In the genomic region with DNA sequence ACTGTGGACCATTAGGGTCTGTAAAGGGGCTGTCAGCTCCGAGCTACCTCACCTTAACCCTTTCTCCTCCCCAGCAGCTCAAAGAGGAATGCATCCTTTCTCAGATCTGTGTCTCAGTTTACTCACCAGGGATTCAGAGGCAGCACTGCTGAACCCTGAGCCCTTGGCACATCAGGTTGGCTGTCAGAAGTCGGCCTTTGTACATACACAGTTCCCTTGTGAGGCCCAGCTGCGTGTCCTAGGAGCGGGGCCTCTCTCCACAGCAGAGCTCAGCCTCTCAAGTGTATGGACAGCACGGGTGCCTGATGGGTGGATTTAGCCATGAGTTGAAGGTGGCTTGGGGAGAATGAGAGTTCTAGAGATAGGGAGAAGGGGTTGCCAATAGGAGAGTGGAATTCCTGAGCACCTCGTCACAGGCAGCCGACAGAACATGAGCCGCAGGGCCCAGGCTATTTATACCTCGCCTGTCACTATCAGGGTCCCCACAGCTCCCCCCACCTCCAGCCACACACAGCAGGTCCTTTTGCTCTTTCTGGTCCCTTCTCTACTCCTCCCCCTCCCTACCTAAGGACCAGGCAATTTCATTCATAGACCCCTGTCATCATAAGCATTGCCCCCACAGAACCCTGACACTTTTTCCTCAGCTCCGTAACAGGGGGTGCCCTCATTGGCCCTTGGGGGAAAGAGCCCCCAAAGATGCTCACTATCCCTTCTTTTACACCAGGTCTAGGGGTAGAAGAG, we compare ENCODE assay signal across 14 cellular contexts. TPM values are rescaled to one million over a fixed set of nuclear protein-coding genes. Genes with fewer than 3 reads are reported as not detected.
DNase-seq lines count a peak whose midpoint lies in the region; ATAC-seq and TF ChIP-seq lines count a peak whose summit lies in the region.
"Had no signal": no experiment of that assay in that cellular context is flagged by ENCODE, and none has a peak within 500 bp of the region (broad histone marks: within the 10 kb centered on the region; RNA-seq: fewer than 3 reads in every experiment).

No MANE protein-coding gene starts in this region.

- peak overlapping the region; percentile 42 for H3K27ac ChIP-seq in trophoblast cell (ENCODE audit: low read depth, low read length)
- H3K27ac ChIP-seq in testis: no peak overlapping the region

- peak overlapping the region; percentile 3 for H3K4ac ChIP-seq in trophoblast cell (ENCODE audit: low read depth, low read length)

- H3K9me3 ChIP-seq in trophoblast cell (ENCODE audit: insufficient read depth, low read depth, low read length) (peaks cover 3% of the 10 kb centered on the region), testis (no peaks in the 10 kb centered on the region)

- H3K14ac ChIP-seq in trophoblast cell (ENCODE audit: low read length): peak overlapping the region; percentile 42

- peak overlapping the region; percentile 6 for H3K18ac ChIP-seq in trophoblast cell (ENCODE audit: low read length)

- H4K8ac ChIP-seq in trophoblast cell (ENCODE audit: low read depth, low read length): peak overlapping the region; percentile 15

- WGBS in trophoblast cell (ENCODE audit: extremely low coverage, insufficient coverage, insufficient read length): no CpG with 5 or more reads among the region's 10 CpGs
- 83 to 85% methylated on average over 10 of the region's 10 CpGs for WGBS in testis, 2 donors

- peak overlapping the region; percentile 29 for H3K4me2 ChIP-seq in trophoblast cell (ENCODE audit: low read length)

- peak overlapping the region; percentile 34 for H2BK120ac ChIP-seq in trophoblast cell (ENCODE audit: insufficient read depth, low read length, poor library complexity)

- H3K36me3 ChIP-seq in trophoblast cell (ENCODE audit: control insufficient read depth in 1 of 2, insufficient read depth in 2 of 2, low read length in 2 of 2): no peaks in the 10 kb centered on the region
- no peaks in the 10 kb centered on the region for H3K36me3 ChIP-seq in testis (ENCODE audit: low read depth, missing control alignments)

- no peak overlapping the region for H4K12ac ChIP-seq in trophoblast cell (ENCODE audit: low read depth, low read length)

- no peak overlapping the region for H3K23ac ChIP-seq in trophoblast cell (ENCODE audit: low read length)

- H2BK5ac ChIP-seq in trophoblast cell (ENCODE audit: low read depth, low read length, poor library complexity): peak overlapping the region; percentile 19

- H4K91ac ChIP-seq in trophoblast cell (ENCODE audit: low read depth, low read length): peak overlapping the region; percentile 22

- intact Hi-C loops in testis (cut with DNase I; ENCODE audit: low total_unique reads): no loop called here

- H3K27me3 ChIP-seq in trophoblast cell (ENCODE audit: insufficient read depth, low read length) (no peaks in the 10 kb centered on the region), testis (no peaks in the 10 kb centered on the region)

- no peak overlapping the region for H2AFZ ChIP-seq in trophoblast cell (ENCODE audit: insufficient read depth, low read length, poor library complexity)

- peak overlapping the region; percentile 45 for H2AK5ac ChIP-seq in trophoblast cell (ENCODE audit: low read length)

- no peak overlapping the region for H3K4me3 ChIP-seq in fibroblast of villous mesenchyme (ENCODE audit: low read depth, low read length)
- no peak overlapping the region for H3K4me3 ChIP-seq in trophoblast cell (ENCODE audit: low read depth, low read length)
- no peak overlapping the region for H3K4me3 ChIP-seq in testis

- no peak for TF ChIP-seq POLR2A in testis (IDR thresholded peaks at IDR 0.05)

- ATAC-seq in SK-N-SH treated with all-trans-retinoic acid at 6 μM for 48 hours (peak; percentile 50), GM21367 (IDR thresholded peaks at IDR 0.05; ENCODE audit: unreplicated experiment) (no peak)
- ATAC-seq: stimulated activated memory B cell treated with anti-CD40 and anti-IgM and Interleukin-4, amounts not matched to agents 10 μg/mL and 1 μg/mL and 100 μg/mL, for 72 hours had no signal

- TF ChIP-seq CTCF in fibroblast of villous mesenchyme (IDR thresholded peaks at IDR 0.05; ENCODE audit: insufficient read depth, low read depth, low read length) (no peak), GM20000 (IDR thresholded peaks at IDR 0.05; ENCODE audit: extremely low read depth, missing control alignments) (no peak), testis (IDR thresholded peaks at IDR 0.05) (no peak)

- no peak overlapping the region for H3K9ac ChIP-seq in trophoblast cell (ENCODE audit: low read length)

- DNase-seq in Daoy (ENCODE audit: low read depth) (peak; percentile 91), fibroblast of villous mesenchyme (ENCODE audit: low read depth) (peak; percentile 64), trophoblast cell (peak in 1 of 2 donors; percentile 23), GM20000 (ENCODE audit: low spot score) (no peak), testis (no peak), NCI-H1436 treated with DMSO at 0.1 percent for 48 hours (lab: John Stamatoyannopoulos, UW) (no peak)
- DNase-seq: activated naive CD8-positive, alpha-beta T cell treated with anti-CD3 and anti-CD28 coated beads for 36 hours; CD4-positive, CD25-positive, alpha-beta regulatory T cell; KBM-7 had no signal

- H3K79me1 ChIP-seq in trophoblast cell (ENCODE audit: low read length): peaks cover 46% of the 10 kb centered on the region

- H2BK12ac ChIP-seq in trophoblast cell (ENCODE audit: low read length): peak overlapping the region; percentile 58

- peaks cover 14% of the 10 kb centered on the region for H3K79me2 ChIP-seq in trophoblast cell (ENCODE audit: control insufficient read depth, insufficient read depth, low read length, poor library complexity)

- H3K4me1 ChIP-seq in trophoblast cell (ENCODE audit: control insufficient read depth in 1 of 2, insufficient read depth in 2 of 2, low read length in 2 of 2): peaks cover 32 to 38% of the 10 kb centered on the region in 2 experiments
- peaks cover 22% of the 10 kb centered on the region for H3K4me1 ChIP-seq in testis

TF ChIP-seq in SK-N-SH treated with all-trans-retinoic acid at 6 μM for 48 hours, 23 proteins besides CTCF, POLR2A, EP300 and RAD21 (continues in another document):
- TF ChIP-seq RARB (CRISPR knock-in tag; IDR thresholded peaks at IDR 0.05): no peak
- TF ChIP-seq ZFP3 (CRISPR knock-in tag; IDR thresholded peaks at IDR 0.05): no peak
- TF ChIP-seq PATZ1 (CRISPR knock-in tag; IDR thresholded peaks at IDR 0.05; ENCODE audit: borderline replicate concordance): no peak
- TF ChIP-seq TSHZ2 (CRISPR knock-in tag; IDR thresholded peaks at IDR 0.05): no peak

RNA-seq across cellular contexts. Expression of gene FLNC, which starts 2.1 kb away (rescaled TPM):
- 67.5 and 81.1 TPM in 2 replicates for total RNA-seq in Daoy (2014; rRNA removed; shearing (Covaris generic))
- total RNA-seq in fibroblast of villous mesenchyme (185 and 202 TPM in 2 replicates), testis (10 to 100 TPM in 1 of 2 donors, 1 to 10 TPM in 1; 8.8 to 14.4 TPM)
- polyA plus RNA-seq in trophoblast cell (2013): 81.4 and 85.6 TPM in 2 replicates
- polyA plus RNA-seq in testis (ENCODE audit: insufficient read depth, low read depth, low replicate concordance): 21.4 TPM
- total RNA-seq: CD4-positive, CD25-positive, alpha-beta regulatory T cell had no signal
- polyA plus RNA-seq: CD4-positive, CD25-positive, alpha-beta regulatory T cell had no signal

RNA-seq across cellular contexts. Expression of gene ATP6V1F, which starts 34.5 kb away (rescaled TPM):
- 103 and 130 TPM in 2 replicates for total RNA-seq in Daoy (2014; rRNA removed; shearing (Covaris generic))
- 73.1 and 82.5 TPM in 2 replicates for total RNA-seq in fibroblast of villous mesenchyme
- polyA plus RNA-seq in trophoblast cell (2013): 282 and 295 TPM in 2 replicates
- 100 to 1,000 TPM; 133 to 166 TPM for total RNA-seq in testis
- polyA plus RNA-seq in testis (ENCODE audit: insufficient read depth, low read depth, low replicate concordance): 414 TPM

RNA-seq across cellular contexts. Expression of gene CCDC136, which starts 36.4 kb away (rescaled TPM):
- total RNA-seq in Daoy (2014; rRNA removed; shearing (Covaris generic)): 7.7 and 8.9 TPM in 2 replicates
- total RNA-seq in fibroblast of villous mesenchyme: 9.9 and 10.6 TPM in 2 replicates
- polyA plus RNA-seq in trophoblast cell (2013): 3.2 and 3.6 TPM in 2 replicates
- total RNA-seq in testis: 100 to 1,000 TPM; 265 to 553 TPM
- 564 TPM for polyA plus RNA-seq in testis (ENCODE audit: insufficient read depth, low read depth, low replicate concordance)

RNA-seq across cellular contexts. Expression of gene OPN1SW, which starts 52.5 kb away (rescaled TPM):
- total RNA-seq in Daoy (2014; rRNA removed; shearing (Covaris generic)): not detected in 2 replicates
- total RNA-seq in fibroblast of villous mesenchyme (not detected in 2 replicates), testis (not detected)
- not detected in 2 replicates for polyA plus RNA-seq in trophoblast cell (2013)
- polyA plus RNA-seq in testis (ENCODE audit: insufficient read depth, low read depth, low replicate concordance): not detected
- total RNA-seq: activated naive CD8-positive, alpha-beta T cell treated with anti-CD3 and anti-CD28 coated beads for 36 hours; CD4-positive, CD25-positive, alpha-beta regulatory T cell; renal cortical epithelial cell; WTC11 had no signal
- polyA plus RNA-seq: CD4-positive, CD25-positive, alpha-beta regulatory T cell had no signal

Comparison
In these comparisons a context has a peak if more than half of its experiments do, and no peak if none do; other contexts are left out.
1. DNase-seq: peak in Daoy (single experiment) and fibroblast of villous mesenchyme (single experiment); none in GM20000 (single experiment), testis (single experiment) and NCI-H1436 treated with DMSO at 0.1 percent for 48 hours (single experiment).
2. RNA of gene CCDC136, which starts 36.4 kb away (total RNA-seq): 265 to 553 TPM in testis; 9.9 to 10.6 TPM in fibroblast of villous mesenchyme and 7.7 to 8.9 TPM in Daoy; every median in the first group is over 10 times any median in the second.